Comparison of ENCODE assay signal across 8 cellular contexts in the genomic region with DNA sequence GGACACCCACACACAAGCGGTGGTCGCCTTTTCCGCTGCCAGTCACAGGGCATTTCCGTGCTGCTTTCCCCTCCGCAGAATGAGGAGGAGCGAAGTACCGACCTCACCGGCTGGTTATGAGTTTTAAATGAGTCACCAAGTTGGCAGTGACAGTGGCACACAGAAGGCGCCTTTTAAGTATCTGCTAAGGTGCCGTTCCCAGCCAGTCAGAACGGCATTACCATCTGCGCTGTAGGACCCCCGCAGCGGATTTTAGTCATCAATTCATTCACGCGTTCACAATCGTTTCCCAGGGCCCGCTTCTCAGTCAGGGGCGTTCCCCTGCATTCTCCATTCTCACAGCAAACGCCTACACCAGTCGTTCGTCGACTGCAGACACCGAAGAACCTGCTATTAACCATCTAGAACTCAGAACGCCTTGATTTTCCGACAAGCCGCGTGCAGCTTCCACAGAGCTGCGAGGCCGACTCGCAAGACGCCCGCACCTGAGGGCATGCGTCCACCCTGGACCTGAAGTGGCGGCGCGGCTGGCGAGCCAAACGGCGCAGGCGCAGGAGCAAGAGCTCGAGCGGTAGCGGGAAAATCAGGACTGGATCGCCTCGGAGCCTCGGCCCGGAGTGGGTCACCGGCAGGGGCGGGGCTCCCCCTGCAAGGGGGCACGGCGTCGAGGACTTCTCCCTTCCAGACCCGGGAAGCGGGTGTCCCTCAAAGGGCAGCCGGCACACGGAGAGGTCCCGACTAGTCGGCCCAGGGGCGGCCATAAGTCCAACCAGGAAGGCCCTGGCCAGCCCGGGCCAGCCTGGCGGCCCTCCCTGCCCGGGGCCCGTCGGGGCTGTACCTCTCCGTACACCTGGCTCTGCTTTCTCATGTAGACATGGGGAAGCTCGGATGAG. TPM values are rescaled to one million over a fixed set of nuclear protein-coding genes. Genes with fewer than 3 reads are reported as not detected.
A peak's percentile ranks its signal among the peaks of the same experiment; 100 is the strongest.
DNase-seq lines count a peak whose midpoint lies in the region; ATAC-seq and TF ChIP-seq lines count a peak whose summit lies in the region.

No MANE protein-coding gene starts in this region.

- no peaks in the 10 kb centered on the region for H3K27me3 ChIP-seq in ascending aorta
- H3K27me3 ChIP-seq in aorta (ENCODE audit: control insufficient read depth in 1 of 2, insufficient read depth in 2 of 2, low read length in 1 of 2): no peaks in the 10 kb centered on the region

- peak overlapping the region; percentile 97 for H3K4me3 Mint-ChIP-seq in T-helper 2 cell treated with Interferon-gamma antibody and Interleukin-4, amounts not matched to agents 5 μg/mL and 100 μg/mL, for 36 hours

- H3K36me3 ChIP-seq in ascending aorta (no peaks in the 10 kb centered on the region), aorta (ENCODE audit: control insufficient read depth in 1 of 2, insufficient read depth in 2 of 2, low read length in 1 of 2) (no peaks in the 10 kb centered on the region)

- peak; percentile 60 for ATAC-seq in GM18502 (IDR thresholded peaks at IDR 0.05; ENCODE audit: poor library complexity, unreplicated experiment)
- ATAC-seq in HG02885 (IDR thresholded peaks at IDR 0.05; ENCODE audit: poor library complexity, unreplicated experiment): peak; percentile 54
- ATAC-seq in aorta (ENCODE audit: low FRiP score): peak; percentile 95

- intact Hi-C loops in ascending aorta (cut with DNase I): loop anchor here (1.0 to 10.0 kb wide), 6 partner anchors 13 to 1429 kb away; a partner anchor contains a TSS
- intact Hi-C loops in aorta (cut with DNase I): loop anchor here (1.0 to 10.0 kb wide), 5 partner anchors 249 to 597 kb away; a partner anchor contains a TSS

- H3K9me3 ChIP-seq in ascending aorta: no peaks in the 10 kb centered on the region
- H3K9me3 ChIP-seq in aorta (ENCODE audit: control insufficient read depth, low read length): no peaks in the 10 kb centered on the region

- H3K27ac Mint-ChIP-seq in T-helper 2 cell treated with Interferon-gamma antibody and Interleukin-4, amounts not matched to agents 5 μg/mL and 100 μg/mL, for 36 hours: peak overlapping the region; percentile 98

- WGBS in aorta, 2 donors: 0% methylated on average over 67 of the region's 67 CpGs

- H3K4me1 Mint-ChIP-seq in T-helper 2 cell treated with Interferon-gamma antibody and Interleukin-4, amounts not matched to agents 5 μg/mL and 100 μg/mL, for 36 hours (ENCODE audit: low read depth): peaks cover 59% of the 10 kb centered on the region

- H3K36me3 Mint-ChIP-seq in T-helper 2 cell treated with Interferon-gamma antibody and Interleukin-4, amounts not matched to agents 5 μg/mL and 100 μg/mL, for 36 hours (ENCODE audit: low read depth): peaks cover 29% of the 10 kb centered on the region

- TF ChIP-seq CTCF in ascending aorta (IDR thresholded peaks at IDR 0.05): no peak

- H3K27me3 Mint-ChIP-seq in T-helper 2 cell treated with Interferon-gamma antibody and Interleukin-4, amounts not matched to agents 5 μg/mL and 100 μg/mL, for 36 hours (ENCODE audit: low read depth): no peaks in the 10 kb centered on the region

- H3K4me3 ChIP-seq in ascending aorta: peak overlapping the region; percentile 82
- peak overlapping the region; percentile 73 to 93 for H3K4me3 ChIP-seq in aorta (ENCODE audit: low read length in 2 of 2)

- H3K4me1 ChIP-seq in ascending aorta (peaks cover 0 to 16% of the 10 kb centered on the region in 2 donors), aorta (ENCODE audit: control insufficient read depth in 1 of 2, insufficient read depth in 2 of 2, low read length in 2 of 2) (peaks cover 0 to 3% of the 10 kb centered on the region in 2 donors)

- H3K9me3 Mint-ChIP-seq in T-helper 2 cell treated with Interferon-gamma antibody and Interleukin-4, amounts not matched to agents 5 μg/mL and 100 μg/mL, for 36 hours: no peaks in the 10 kb centered on the region

- H3K27ac ChIP-seq in ascending aorta (peak overlapping the region; percentile 90 to 95), aorta (ENCODE audit: low read depth in 1 of 2, low read length in 2 of 2) (peak overlapping the region; percentile 76 to 79)

- peak; percentile 90 to 91 for DNase-seq in NCI-H187 (lab: John Stamatoyannopoulos, UW)
- DNase-seq in T-helper 2 cell treated with Interferon-gamma antibody and Interleukin-4, amounts not matched to agents 5 μg/mL and 100 μg/mL, for 36 hours (ENCODE audit: low spot score): peak; percentile 87
- peak; percentile 45 to 91 for DNase-seq in ascending aorta (ENCODE audit: low spot score in 2 of 2)
- DNase-seq in hepatic stellate cell (ENCODE audit: low spot score): peak; percentile 81
- peak; percentile 87 for DNase-seq in renal cortical epithelial cell (ENCODE audit: low read depth)
- DNase-seq in aorta: peak; percentile 92 to 96

RNA-seq across cellular contexts. Expression of a gene that starts 0.6 kb away (rescaled TPM):
- total RNA-seq in ascending aorta: 40.1 TPM
- total RNA-seq in renal cortical epithelial cell: 13.8 and 16.0 TPM in 2 replicates
- total RNA-seq in aorta: 10 to 100 TPM; 23.1 to 26.2 TPM
- polyA plus RNA-seq in aorta: 10 to 100 TPM; 13.3 to 43.4 TPM

Comparison
In these comparisons a context has a peak if more than half of its experiments do, and no peak if none do; other contexts are left out.
1. Peak in every context shown above with its lines: DNase-seq, ATAC-seq, H3K4me3 ChIP-seq and H3K27ac ChIP-seq.